Comparison of ENCODE assay signal across 8 cellular contexts in genomic region chr14:99982449-99983250, GRCh38.
DNase-seq lines count a peak whose midpoint lies in the region; ATAC-seq, FAIRE-seq and TF ChIP-seq lines count a peak whose summit lies in the region.

No MANE protein-coding gene starts in this region.

- H3K36me3 ChIP-seq in effector memory CD4-positive, alpha-beta T cell (ENCODE audit: control insufficient read depth, insufficient read depth, low read length) = no peaks in the 10 kb centered on the region

- H3K27ac ChIP-seq in effector memory CD4-positive, alpha-beta T cell (ENCODE audit: insufficient read depth, low read length, poor library complexity, severe bottlenecking) = no peak overlapping the region

- peaks cover 26% of the 10 kb centered on the region for H3K4me1 Mint-ChIP-seq in mesothelial cell of epicardium
- peaks cover 20% of the 10 kb centered on the region for H3K4me1 Mint-ChIP-seq in stimulated activated memory B cell treated with anti-CD40 and anti-IgM and Interleukin-4, amounts not matched to agents 10 μg/mL and 1 μg/mL and 100 μg/mL, for 72 hours

- FAIRE-seq in GM18507 (lab: Jason Lieb, UNC) = peak; percentile 90

- no peaks in the 10 kb centered on the region for H3K27me3 ChIP-seq in effector memory CD4-positive, alpha-beta T cell (replicated peaks; ENCODE audit: control insufficient read depth, insufficient read depth, low read length, poor library complexity, severe bottlenecking)

- in situ Hi-C loops in ACHN (cut with HindIII; ENCODE audit: low pct_ligation_motif_present, low pct_unique_long_range_greater_than_20kb, low sequenced_read_pairs) = no loop called here

- ATAC-seq in HG03432 (IDR thresholded peaks at IDR 0.05; ENCODE audit: unreplicated experiment) = peak; percentile 77
- peak; percentile 61 for ATAC-seq in stimulated activated memory B cell treated with anti-CD40 and anti-IgM and Interleukin-4, amounts not matched to agents 10 μg/mL and 1 μg/mL and 100 μg/mL, for 72 hours

- peaks cover 6% of the 10 kb centered on the region for H3K9me3 Mint-ChIP-seq in mesothelial cell of epicardium
- no peaks in the 10 kb centered on the region for H3K9me3 Mint-ChIP-seq in stimulated activated memory B cell treated with anti-CD40 and anti-IgM and Interleukin-4, amounts not matched to agents 10 μg/mL and 1 μg/mL and 100 μg/mL, for 72 hours

- peak; percentile 88 for TF ChIP-seq CTCF in mesothelial cell of epicardium (IDR thresholded peaks at IDR 0.05; ENCODE audit: unreplicated experiment)

- no peaks in the 10 kb centered on the region for H3K4me1 ChIP-seq in effector memory CD4-positive, alpha-beta T cell (ENCODE audit: control insufficient read depth, insufficient read depth, low read length, poor library complexity, severe bottlenecking)

- H3K4me3 Mint-ChIP-seq in mesothelial cell of epicardium = no peak overlapping the region
- no peak overlapping the region for H3K4me3 Mint-ChIP-seq in stimulated activated memory B cell treated with anti-CD40 and anti-IgM and Interleukin-4, amounts not matched to agents 10 μg/mL and 1 μg/mL and 100 μg/mL, for 72 hours

- H3K9me3 ChIP-seq in effector memory CD4-positive, alpha-beta T cell (ENCODE audit: control insufficient read depth, low read length) = no peaks in the 10 kb centered on the region

- peaks cover 11% of the 10 kb centered on the region for H3K36me3 Mint-ChIP-seq in mesothelial cell of epicardium
- H3K36me3 Mint-ChIP-seq in stimulated activated memory B cell treated with anti-CD40 and anti-IgM and Interleukin-4, amounts not matched to agents 10 μg/mL and 1 μg/mL and 100 μg/mL, for 72 hours = no peaks in the 10 kb centered on the region

- DNase-seq in ACHN (peak; percentile 53), GM18507 (ENCODE audit: extremely low spot score, insufficient read length, low read depth) (peak; percentile 44), NCI-H748 treated with DMSO at 0.1 percent for 48 hours (lab: John Stamatoyannopoulos, UW) (peak; percentile 86), mesothelial cell of epicardium (ENCODE audit: low spot score in 2 of 2, unreplicated experiment in 2 of 2) (peak; percentile 29 to 63)
- DNase-seq in activated CD4-positive, alpha-beta T cell treated with anti-CD3 and anti-CD28 coated beads, Interleukin-2, amount 50 U/mL, for 48 hours = peak; percentile 40 to 64
- DNase-seq in effector memory CD4-positive, alpha-beta T cell = peak in 2 of 3 donors; percentile 30 to 45

- H3K27ac Mint-ChIP-seq in mesothelial cell of epicardium = peak overlapping the region; percentile 51
- H3K27ac Mint-ChIP-seq in stimulated activated memory B cell treated with anti-CD40 and anti-IgM and Interleukin-4, amounts not matched to agents 10 μg/mL and 1 μg/mL and 100 μg/mL, for 72 hours = no peak overlapping the region

- no peak overlapping the region for H3K4me3 ChIP-seq in effector memory CD4-positive, alpha-beta T cell (ENCODE audit: insufficient read depth, low read depth, low read length, poor library complexity, severe bottlenecking)

- no peaks in the 10 kb centered on the region for H3K27me3 Mint-ChIP-seq in mesothelial cell of epicardium (ENCODE audit: low read depth)
- no peaks in the 10 kb centered on the region for H3K27me3 Mint-ChIP-seq in stimulated activated memory B cell treated with anti-CD40 and anti-IgM and Interleukin-4, amounts not matched to agents 10 μg/mL and 1 μg/mL and 100 μg/mL, for 72 hours
